Comparison of ENCODE assay signal across 8 cellular contexts in the genomic region with DNA sequence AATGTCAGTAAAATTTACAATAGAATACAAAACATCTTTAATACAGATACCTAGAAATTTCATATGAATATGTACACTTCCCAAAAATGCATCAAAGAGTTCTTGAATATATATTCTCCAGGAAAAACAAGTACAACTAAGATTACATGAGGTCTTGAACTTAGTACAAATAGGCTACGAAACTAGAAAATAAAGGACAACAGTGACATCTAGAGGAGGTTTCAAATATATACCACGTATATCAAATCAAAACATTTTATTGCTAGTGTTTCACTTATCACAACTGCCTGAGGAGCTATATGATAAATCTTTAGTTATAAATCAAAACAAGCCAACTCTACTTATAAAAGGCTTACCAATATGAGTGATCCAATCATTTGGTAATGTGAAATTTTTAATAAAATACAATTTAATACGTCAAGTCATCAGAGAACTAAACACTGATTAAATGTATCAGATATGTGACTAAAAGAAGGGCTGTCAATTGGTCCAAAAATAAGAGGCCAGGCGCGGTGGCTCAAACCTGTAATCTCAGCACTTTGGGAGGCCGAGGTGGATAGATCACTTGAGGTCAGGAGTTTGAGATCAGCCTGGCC. TPM values are rescaled to one million over a fixed set of nuclear protein-coding genes. Genes with fewer than 3 reads are reported as not detected.
DNase-seq lines count a peak whose midpoint lies in the region; ATAC-seq and TF ChIP-seq lines count a peak whose summit lies in the region.

No MANE protein-coding gene starts in this region.

- ATAC-seq in activated T-cell treated with anti-CD3 and anti-CD28 coated beads, Interleukin-2, amount 50 U/mL, for 72 hours (replicated peaks in 1 of 2), result peak; percentile 47 to 50
- peak; percentile 62 for ATAC-seq in HG02763 (IDR thresholded peaks at IDR 0.05; ENCODE audit: unreplicated experiment)
- peak; percentile 60; the same call in 1 of the 2 replicates for ATAC-seq in WTC11
- peak; percentile 59 for ATAC-seq in upper lobe of right lung

- TF ChIP-seq CTCF in WTC11 (IDR thresholded peaks at IDR 0.05) (peak; percentile 24; the same call in 1 of the 2 replicates), hepatocyte (IDR thresholded peaks at IDR 0.05; ENCODE audit: poor library complexity) (peak; percentile 63), upper lobe of right lung (IDR thresholded peaks at IDR 0.05) (peak; percentile 54)

- no peak overlapping the region for H3K4me2 ChIP-seq in hepatocyte

- POLR2A ChIA-PET in WTC11 (lab: Charles Lee), result no interaction called here

- H3K9me3 ChIP-seq in hepatocyte (ENCODE audit: low read depth) (no peaks in the 10 kb centered on the region), upper lobe of right lung (no peaks in the 10 kb centered on the region)

- H2AFZ ChIP-seq in hepatocyte, result no peak overlapping the region

- H3K4me1 ChIP-seq in hepatocyte (ENCODE audit: insufficient read depth) (peaks cover 5% of the 10 kb centered on the region), upper lobe of right lung (peaks cover 9% of the 10 kb centered on the region)

- H3K27ac Mint-ChIP-seq in activated T-cell treated with anti-CD3 and anti-CD28 coated beads, Interleukin-2, amount 50 U/mL, for 72 hours, result no peak overlapping the region
- no peak overlapping the region for H3K27ac Mint-ChIP-seq in WTC11

- peaks cover 1 to 6% of the 10 kb centered on the region in 2 donors for H3K36me3 Mint-ChIP-seq in activated T-cell treated with anti-CD3 and anti-CD28 coated beads, Interleukin-2, amount 50 U/mL, for 72 hours (ENCODE audit: insufficient read depth in 2 of 2)
- peaks cover 11% of the 10 kb centered on the region for H3K36me3 Mint-ChIP-seq in WTC11

- H3K9me3 Mint-ChIP-seq in activated T-cell treated with anti-CD3 and anti-CD28 coated beads, Interleukin-2, amount 50 U/mL, for 72 hours, result no peaks in the 10 kb centered on the region
- peaks cover 5% of the 10 kb centered on the region for H3K9me3 Mint-ChIP-seq in WTC11

- H4K20me1 ChIP-seq in hepatocyte (ENCODE audit: insufficient read depth, poor library complexity, severe bottlenecking), result no peaks in the 10 kb centered on the region

- peaks cover 22% of the 10 kb centered on the region for H3K4me1 Mint-ChIP-seq in activated T-cell treated with anti-CD3 and anti-CD28 coated beads, Interleukin-2, amount 50 U/mL, for 72 hours (ENCODE audit: low read depth)
- H3K4me1 Mint-ChIP-seq in WTC11, result peaks cover 24% of the 10 kb centered on the region

- H3K4me3 ChIP-seq in hepatocyte, result no peak overlapping the region
- H3K4me3 ChIP-seq in upper lobe of right lung, result no peak overlapping the region

- DNase-seq in activated T-cell treated with anti-CD3 and anti-CD28 coated beads, Interleukin-2, amount 50 U/mL, for 72 hours, result no peak
- DNase-seq in activated T-cell treated with anti-CD3 and anti-CD28 coated beads, Interleukin-2, amount 50 U/mL, for 48 hours, result no peak
- DNase-seq in NCI-H1930 (lab: John Stamatoyannopoulos, UW) (peak; percentile 6 to 8), WTC11 (ENCODE audit: low spot score) (no peak), hepatocyte (ENCODE audit: low spot score) (peak; percentile 55), upper lobe of right lung (no peak)
- no peak for DNase-seq in activated CD4-positive, CD25-positive, alpha-beta regulatory T cell (lab: John Stamatoyannopoulos, UW)

- WGBS in hepatocyte (ENCODE audit: low lambda C conversion rate, missing lambda C conversion rate), result 68% methylated on average over 6 of the region's 6 CpGs

- no peaks in the 10 kb centered on the region for H3K36me3 ChIP-seq in hepatocyte (replicated peaks; ENCODE audit: insufficient read depth, low read depth)
- no peaks in the 10 kb centered on the region for H3K36me3 ChIP-seq in upper lobe of right lung

- peaks cover 5% of the 10 kb centered on the region for H3K79me2 ChIP-seq in hepatocyte

- no peaks in the 10 kb centered on the region for H3K9me2 ChIP-seq in hepatocyte (replicated peaks; ENCODE audit: insufficient read depth)

- H3K27ac ChIP-seq in hepatocyte, result no peak overlapping the region
- H3K27ac ChIP-seq in upper lobe of right lung, result no peak overlapping the region

- H3K27me3 Mint-ChIP-seq in activated T-cell treated with anti-CD3 and anti-CD28 coated beads, Interleukin-2, amount 50 U/mL, for 72 hours (ENCODE audit: low read depth), result no peaks in the 10 kb centered on the region
- no peaks in the 10 kb centered on the region; the same call in 1 of the 2 replicates for H3K27me3 Mint-ChIP-seq in WTC11 (ENCODE audit: low read depth)

- CTCF ChIA-PET in WTC11 (lab: Charles Lee), result interaction anchor here (1.0 to 1.4 kb wide), 2 partner anchors 8 to 11 kb away, joined by 3 to 4 read pairs; no protein-coding TSS in a partner anchor

- no peak overlapping the region for H3K4me3 Mint-ChIP-seq in activated T-cell treated with anti-CD3 and anti-CD28 coated beads, Interleukin-2, amount 50 U/mL, for 72 hours
- no peak overlapping the region for H3K4me3 Mint-ChIP-seq in WTC11

- no peaks in the 10 kb centered on the region for H3K27me3 ChIP-seq in hepatocyte
- H3K27me3 ChIP-seq in upper lobe of right lung, result no peaks in the 10 kb centered on the region

- intact Hi-C loops in upper lobe of right lung (cut with DNase I), result no loop called here

TF ChIP-seq in WTC11, 78 proteins besides CTCF, POLR2A, EP300 and RAD21 (continues in another document):
- TF ChIP-seq, protein P1, sequence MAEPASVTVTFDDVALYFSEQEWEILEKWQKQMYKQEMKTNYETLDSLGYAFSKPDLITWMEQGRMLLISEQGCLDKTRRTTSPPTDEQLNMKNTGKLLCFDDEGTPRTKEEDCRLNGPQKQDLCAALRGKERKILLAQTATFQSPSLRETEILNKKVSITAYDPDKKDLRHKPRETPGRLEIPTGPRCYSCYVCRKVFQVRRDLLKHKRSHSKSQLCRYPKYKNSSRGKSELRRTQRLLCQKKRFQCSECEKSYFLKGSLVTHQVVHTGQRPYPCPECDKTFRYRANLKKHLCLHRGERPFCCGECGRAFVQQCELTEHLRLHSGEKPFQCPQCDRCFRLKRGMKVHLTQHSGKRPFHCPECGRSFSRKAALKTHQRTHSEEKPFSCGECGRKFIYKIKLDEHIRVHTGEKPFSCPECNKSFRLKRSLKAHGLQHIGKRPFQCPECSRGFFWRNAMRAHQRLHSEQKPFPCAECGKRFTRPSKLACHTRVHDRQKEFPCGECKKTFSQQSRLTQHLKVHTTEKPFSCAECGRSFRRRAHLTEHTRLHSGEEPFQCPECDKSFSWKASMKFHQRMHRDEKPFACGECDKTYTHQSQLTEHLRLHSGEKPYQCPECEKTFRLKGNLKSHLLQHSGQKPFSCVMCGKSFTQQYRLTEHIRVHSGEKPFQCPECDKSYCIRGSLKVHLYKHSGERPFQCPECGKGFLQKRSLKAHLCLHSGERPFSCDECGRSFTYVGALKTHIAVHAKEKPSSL (CRISPR knock-in tag; conservative IDR thresholded peaks at IDR 0.05), result no peak
- TF ChIP-seq NR2C2 (CRISPR knock-in tag; IDR thresholded peaks at IDR 0.05) (no peak), ATF2 (CRISPR knock-in tag; IDR thresholded peaks at IDR 0.05; ENCODE audit: borderline replicate concordance, low read depth) (no peak), ZNF416 (CRISPR knock-in tag; IDR thresholded peaks at IDR 0.05) (no peak), ZNF232 (CRISPR knock-in tag; IDR thresholded peaks at IDR 0.05) (no peak), ZNF263 (CRISPR knock-in tag; IDR thresholded peaks at IDR 0.05; ENCODE audit: low read depth) (no peak), TEAD1 (CRISPR knock-in tag; IDR thresholded peaks at IDR 0.05) (no peak), TCF7 (CRISPR knock-in tag; IDR thresholded peaks at IDR 0.05; ENCODE audit: low read depth) (no peak)
- TF ChIP-seq, protein P2, sequence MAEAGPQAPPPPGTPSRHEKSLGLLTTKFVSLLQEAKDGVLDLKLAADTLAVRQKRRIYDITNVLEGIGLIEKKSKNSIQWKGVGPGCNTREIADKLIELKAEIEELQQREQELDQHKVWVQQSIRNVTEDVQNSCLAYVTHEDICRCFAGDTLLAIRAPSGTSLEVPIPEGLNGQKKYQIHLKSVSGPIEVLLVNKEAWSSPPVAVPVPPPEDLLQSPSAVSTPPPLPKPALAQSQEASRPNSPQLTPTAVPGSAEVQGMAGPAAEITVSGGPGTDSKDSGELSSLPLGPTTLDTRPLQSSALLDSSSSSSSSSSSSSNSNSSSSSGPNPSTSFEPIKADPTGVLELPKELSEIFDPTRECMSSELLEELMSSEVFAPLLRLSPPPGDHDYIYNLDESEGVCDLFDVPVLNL (CRISPR knock-in tag; IDR thresholded peaks at IDR 0.05; ENCODE audit: borderline replicate concordance, low read depth), result no peak

RNA-seq across cellular contexts. Expression of gene ANAPC10, which starts 36.6 kb away (rescaled TPM):
- total RNA-seq in activated T-cell treated with anti-CD3 and anti-CD28 coated beads, Interleukin-2, amount 50 U/mL, for 72 hours, result 10 to 100 TPM; 25.2 to 29.4 TPM
- total RNA-seq in WTC11 (2021) (17.7 to 20.8 TPM (median 18.2 TPM) in 3 replicates), hepatocyte (31.0 and 38.6 TPM in 2 replicates), upper lobe of right lung (17.5 TPM)
- polyA plus RNA-seq in hepatocyte, result 20.5 and 27.2 TPM in 2 replicates

RNA-seq across cellular contexts. Expression of gene ABCE1, which starts 36.7 kb away (rescaled TPM):
- total RNA-seq in activated T-cell treated with anti-CD3 and anti-CD28 coated beads, Interleukin-2, amount 50 U/mL, for 72 hours, result 100 to 1,000 TPM in 1 of 2 donors, 10 to 100 TPM in 1; 85.0 to 118 TPM
- total RNA-seq in WTC11 (2021), result 91.8 to 114 TPM (median 97.9 TPM) in 3 replicates
- 68.8 and 82.4 TPM in 2 replicates for total RNA-seq in hepatocyte
- 24.3 and 27.1 TPM in 2 replicates for polyA plus RNA-seq in hepatocyte
- total RNA-seq in upper lobe of right lung, result 41.2 TPM

Comparison
In these comparisons a context has a peak if more than half of its experiments do, and no peak if none do; other contexts are left out.
1. DNase-seq: peak in NCI-H1930 (2 of 2) and hepatocyte (single experiment); none in activated T-cell treated with anti-CD3 and anti-CD28 coated beads, Interleukin-2, amount 50 U/mL, for 72 hours (0 of 2), activated T-cell treated with anti-CD3 and anti-CD28 coated beads, Interleukin-2, amount 50 U/mL, for 48 hours (0 of 2), WTC11 (single experiment), upper lobe of right lung (single experiment) and activated CD4-positive, CD25-positive, alpha-beta regulatory T cell (0 of 4).
2. Peak in every context shown above with its lines, with median percentiles within 50 percentile points of each other: ATAC-seq and CTCF ChIP-seq.